ENCODE assay signal across 1 cellular context in genomic region chr19:2034729-2035589, GRCh38.
A peak's percentile ranks its signal among the peaks of the same experiment; 100 is the strongest.
TF ChIP-seq lines count a peak whose summit lies in the region.

No MANE protein-coding gene starts in this region.

TF ChIP-seq in HepG2, 621 proteins besides CTCF, POLR2A, EP300 and RAD21 (continued from another document):
- TF ChIP-seq ZNF781 (CRISPR knock-in tag; IDR thresholded peaks at IDR 0.05; ENCODE audit: borderline replicate concordance, not compliant biosample characterization) (no peak), ZNF687 (CRISPR knock-in tag; IDR thresholded peaks at IDR 0.05) (peak; percentile 6; the same call in 1 of the 2 replicates), ZFP36 (IDR thresholded peaks at IDR 0.05; ENCODE audit: borderline replicate concordance, low read depth, low read length, partially characterized antibody) (peak; percentile 17)
